ENCODE assay signal across 10 cellular contexts in the genomic region with DNA sequence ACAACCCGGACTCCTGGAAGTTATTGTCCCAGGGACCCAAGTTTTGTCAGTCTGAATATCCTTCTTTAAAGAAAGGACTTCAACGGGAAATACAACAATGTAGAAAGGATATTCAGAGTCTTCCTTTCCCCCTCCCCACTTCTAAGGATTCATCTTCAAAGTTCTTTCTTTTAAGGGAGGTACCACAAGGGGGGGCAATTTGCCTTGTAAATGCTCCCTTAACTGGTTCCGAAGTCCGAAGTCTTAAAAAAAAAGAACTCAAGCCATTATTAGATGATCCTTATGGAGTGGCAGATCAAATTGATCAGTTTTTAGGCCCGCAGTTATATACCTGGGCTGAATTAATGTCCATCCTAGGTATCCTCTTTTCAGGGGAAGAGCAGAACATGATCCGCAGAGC. TPM values are rescaled to one million over a fixed set of nuclear protein-coding genes. Genes with fewer than 3 reads are reported as not detected.
A peak's percentile ranks its signal among the peaks of the same experiment; 100 is the strongest.
DNase-seq lines count a peak whose midpoint lies in the region; ATAC-seq, FAIRE-seq and TF ChIP-seq lines count a peak whose summit lies in the region.
"Had no signal": no experiment of that assay in that cellular context is flagged by ENCODE, and none has a peak within 500 bp of the region (broad histone marks: within the 10 kb centered on the region; RNA-seq: fewer than 3 reads in every experiment).

No MANE protein-coding gene starts in this region.

- H3K79me2 ChIP-seq in DOHH2 (ENCODE audit: control insufficient read depth, low read length) = no peaks in the 10 kb centered on the region

- H3K27ac ChIP-seq in DOHH2 (ENCODE audit: low read depth, low read length) (no peak overlapping the region), colonic mucosa (no peak overlapping the region)

- H3K27me3 ChIP-seq in DOHH2 (ENCODE audit: control insufficient read depth, low read length) (no peaks in the 10 kb centered on the region), colonic mucosa (no peaks in the 10 kb centered on the region)

- no peaks in the 10 kb centered on the region for H3K36me3 Mint-ChIP-seq in nephron progenitor cell (ENCODE audit: low read depth)
- no peaks in the 10 kb centered on the region for H3K36me3 Mint-ChIP-seq in immature natural killer cell
- H3K36me3 Mint-ChIP-seq: activated naive CD8-positive, alpha-beta T cell treated with anti-CD3 and anti-CD28 coated beads, Interleukin-2, amount 10 ng/mL, durations not matched to agents 7 days and 5 days had no signal

- TF ChIP-seq CTCF in DOHH2 (IDR thresholded peaks at IDR 0.05; ENCODE audit: low read depth, low read length, poor library complexity, severe bottlenecking) (peak; percentile 47), colonic mucosa (IDR thresholded peaks at IDR 0.05) (peak; percentile 9), nephron progenitor cell (IDR thresholded peaks at IDR 0.05) (peak; percentile 22)

- intact Hi-C loops in colonic mucosa (cut with DNase I) = loop anchor here (2.0 kb wide), 1 partner anchor 89 kb away; no protein-coding TSS in a partner anchor

- H4K20me1 ChIP-seq in DOHH2 (ENCODE audit: control insufficient read depth, insufficient read depth, low read depth, low read length) = no peaks in the 10 kb centered on the region

- H3K4me3 ChIP-seq in DOHH2 (ENCODE audit: low read length) (no peak overlapping the region), colonic mucosa (no peak overlapping the region)

- no peaks in the 10 kb centered on the region for H3F3A ChIP-seq in DOHH2 (ENCODE audit: control insufficient read depth, insufficient read depth)

- H3K9me3 Mint-ChIP-seq in nephron progenitor cell (peaks cover 34% of the 10 kb centered on the region), immature natural killer cell (peaks cover 7 to 48% (median 29%) of the 10 kb centered on the region in 6 donors)

- no peak overlapping the region for H3K27ac Mint-ChIP-seq in nephron progenitor cell
- no peak overlapping the region for H3K27ac Mint-ChIP-seq in immature natural killer cell
- H3K27ac Mint-ChIP-seq: activated naive CD8-positive, alpha-beta T cell treated with anti-CD3 and anti-CD28 coated beads, Interleukin-2, amount 10 ng/mL, durations not matched to agents 7 days and 5 days had no signal

- H3K9ac ChIP-seq in colonic mucosa (ENCODE audit: low read depth in 2 of 2, low read length in 2 of 2) = no peak overlapping the region

- DNase-seq in LHCN-M2 (ENCODE audit: low read depth) (peak; percentile 24), colonic mucosa (no peak), nephron progenitor cell (no peak), immature natural killer cell (no peak), HTR-8/SVneo (ENCODE audit: insufficient read length, low spot score) (no peak)
- DNase-seq: activated CD4-positive, alpha-beta T cell treated with anti-CD3 and anti-CD28 coated beads, Interleukin-2, amount 50 U/mL, for 1 hour; activated naive CD8-positive, alpha-beta T cell treated with anti-CD3 and anti-CD28 coated beads, Interleukin-2, amount 10 ng/mL, durations not matched to agents 7 days and 5 days; NCI-H1092 had no signal

- no peaks in the 10 kb centered on the region for H3K9me2 ChIP-seq in DOHH2 (replicated peaks; ENCODE audit: control insufficient read depth, low read length)

- H3K4me1 Mint-ChIP-seq in nephron progenitor cell (no peaks in the 10 kb centered on the region), immature natural killer cell (no peaks in the 10 kb centered on the region)
- H3K4me1 Mint-ChIP-seq: activated naive CD8-positive, alpha-beta T cell treated with anti-CD3 and anti-CD28 coated beads, Interleukin-2, amount 10 ng/mL, durations not matched to agents 7 days and 5 days had no signal

- H3K36me3 ChIP-seq in DOHH2 (ENCODE audit: control insufficient read depth, low read length) = no peaks in the 10 kb centered on the region
- H3K36me3 ChIP-seq in colonic mucosa = no peaks in the 10 kb centered on the region

- H3K4me1 ChIP-seq in DOHH2 (ENCODE audit: control insufficient read depth, low read length) (no peaks in the 10 kb centered on the region), colonic mucosa (no peaks in the 10 kb centered on the region)

- H3K4me3 Mint-ChIP-seq in nephron progenitor cell = no peak overlapping the region
- H3K4me3 Mint-ChIP-seq in immature natural killer cell = no peak overlapping the region
- H3K4me3 Mint-ChIP-seq: activated naive CD8-positive, alpha-beta T cell treated with anti-CD3 and anti-CD28 coated beads, Interleukin-2, amount 10 ng/mL, durations not matched to agents 7 days and 5 days had no signal

- ATAC-seq in GM18909 (IDR thresholded peaks at IDR 0.05; ENCODE audit: poor library complexity, unreplicated experiment) = no peak

- no peak overlapping the region for H3K4me2 ChIP-seq in DOHH2 (ENCODE audit: low read length)

- H3K9me3 ChIP-seq in DOHH2 (ENCODE audit: control insufficient read depth, insufficient read depth, low read length) (peaks cover 40% of the 10 kb centered on the region), colonic mucosa (peaks cover 9% of the 10 kb centered on the region)

- H3K27me3 Mint-ChIP-seq in nephron progenitor cell (ENCODE audit: low read depth, poor library complexity) = peaks cover 52% of the 10 kb centered on the region
- H3K27me3 Mint-ChIP-seq in immature natural killer cell (ENCODE audit: low read depth in 3 of 3) = peaks cover 0 to 17% (median 5%) of the 10 kb centered on the region in 3 donors

- no peak for FAIRE-seq in HTR-8/SVneo (lab: Jason Lieb, UNC)

RNA-seq across cellular contexts. Expression of a gene that starts 47.0 kb away (rescaled TPM):
- total RNA-seq in LHCN-M2 (2014; rRNA removed) (18.4 and 23.9 TPM in 2 replicates), colonic mucosa (100 to 1,000 TPM; 203 to 212 TPM)
- polyA plus RNA-seq in LHCN-M2 (2012) = 65.8 TPM
- not detected for polyA plus RNA-seq in immature natural killer cell
